In the genomic region with DNA sequence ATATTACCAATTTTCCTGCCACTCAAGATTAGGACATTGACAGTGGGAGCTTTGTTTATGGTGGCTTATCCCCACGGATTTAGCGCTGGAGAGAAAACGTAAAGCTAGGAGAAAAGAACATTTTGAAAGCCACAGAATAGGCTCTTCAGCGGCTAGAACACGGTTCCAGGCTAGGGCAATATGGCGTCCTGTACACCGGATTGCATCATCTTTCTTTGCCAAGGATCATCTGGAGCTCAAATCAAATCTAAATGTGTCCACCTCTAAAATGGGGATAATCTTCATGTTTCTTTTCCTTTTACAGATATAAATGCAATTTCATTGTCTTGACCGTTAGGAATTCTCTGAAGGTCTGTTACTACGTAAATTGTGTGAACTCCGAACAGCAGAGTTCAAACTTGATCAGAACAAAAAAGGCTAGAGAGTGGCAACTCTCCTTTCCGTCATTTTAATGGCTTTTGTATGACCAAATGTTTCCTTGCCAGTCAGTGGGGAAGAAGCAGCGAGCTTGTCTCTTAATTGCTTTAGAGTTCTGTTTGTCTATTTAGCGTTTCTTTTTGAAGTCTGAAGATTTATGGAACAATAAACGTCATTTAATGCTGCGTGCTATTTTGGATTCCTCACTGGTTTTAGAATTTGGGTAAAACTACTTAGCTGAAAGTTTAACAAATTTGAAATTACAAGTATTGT, we compare ENCODE assay signal across 20 cellular contexts. TPM values are rescaled to one million over a fixed set of nuclear protein-coding genes. Genes with fewer than 3 reads are reported as not detected.
DNase-seq lines count a peak whose midpoint lies in the region; TF ChIP-seq lines count a peak whose summit lies in the region.
"Had no signal": no experiment of that assay in that cellular context is flagged by ENCODE, and none has a peak within 500 bp of the region (broad histone marks: within the 10 kb centered on the region; RNA-seq: fewer than 3 reads in every experiment).

No MANE protein-coding gene starts in this region.

- no peak for TF ChIP-seq CTCF in HEK293 (tag by site-specific recombination; IDR thresholded peaks at IDR 0.05)
- TF ChIP-seq CTCF in osteoblast (IDR thresholded peaks at IDR 0.05; ENCODE audit: extremely low read depth, low read depth, low read length) = no peak
- no peak for TF ChIP-seq CTCF in WERI-Rb-1 (IDR thresholded peaks at IDR 0.05; ENCODE audit: low read depth, low read length)

- no peak overlapping the region for H3K4me2 ChIP-seq in osteoblast (ENCODE audit: insufficient read depth, low read length)
- H3K4me2 ChIP-seq: PC-9 had no signal

- POLR2A ChIA-PET in HEK293 (lab: Yijun Ruan, JAX) = interaction anchor here (0.6 kb wide), 1 partner anchor 535 kb away, joined by 3 read pairs; no protein-coding TSS in a partner anchor

- H3K27ac ChIP-seq in HEK293 (ENCODE audit: extremely low read depth, low read depth, low read length) (no peak overlapping the region), SK-N-MC (peak overlapping the region; percentile 0; the same call in 1 of the 2 replicates), osteoblast (ENCODE audit: low read depth, low read length) (no peak overlapping the region), WERI-Rb-1 (no peak overlapping the region)
- H3K27ac ChIP-seq: PC-9 had no signal

- H3K9me3 ChIP-seq in HEK293 (ENCODE audit: control insufficient read depth, insufficient read depth, low read depth, low read length) (no peaks in the 10 kb centered on the region), SK-N-MC (ENCODE audit: low read depth, low read length) (no peaks in the 10 kb centered on the region), iPS-15b (ENCODE audit: control insufficient read depth, insufficient read depth, low read length) (no peaks in the 10 kb centered on the region), osteoblast (ENCODE audit: low read depth, low read length) (no peaks in the 10 kb centered on the region), MG63 (no peaks in the 10 kb centered on the region), WERI-Rb-1 (ENCODE audit: severe bottlenecking) (no peaks in the 10 kb centered on the region)
- H3K9me3 ChIP-seq: ascending aorta, gastrocnemius medialis had no signal

- CTCF ChIA-PET in HEK293 (lab: Yijun Ruan, JAX) = no interaction called here

- peaks cover 13% of the 10 kb centered on the region for H4K20me1 ChIP-seq in osteoblast (ENCODE audit: insufficient read depth, low read length)

- H3K36me3 ChIP-seq in HEK293 (ENCODE audit: control insufficient read depth in 2 of 2, insufficient read depth in 1 of 2, low read length in 2 of 2) = no peaks in the 10 kb centered on the region
- no peaks in the 10 kb centered on the region for H3K36me3 ChIP-seq in SK-N-MC (ENCODE audit: insufficient read depth, low read length)
- H3K36me3 ChIP-seq in iPS-15b (ENCODE audit: control insufficient read depth, insufficient read depth, low read length) = no peaks in the 10 kb centered on the region
- H3K36me3 ChIP-seq in osteoblast (ENCODE audit: insufficient read depth, low read length) = no peaks in the 10 kb centered on the region
- H3K36me3 ChIP-seq in MG63 = no peaks in the 10 kb centered on the region
- H3K36me3 ChIP-seq in WERI-Rb-1 = no peaks in the 10 kb centered on the region
- H3K36me3 ChIP-seq: ascending aorta, gastrocnemius medialis had no signal

- H3K27me3 ChIP-seq in iPS-15b (ENCODE audit: control insufficient read depth, insufficient read depth, low read length) (peaks cover 18% of the 10 kb centered on the region), osteoblast (ENCODE audit: insufficient read depth, low read length) (no peaks in the 10 kb centered on the region), MG63 (no peaks in the 10 kb centered on the region), WERI-Rb-1 (ENCODE audit: insufficient read depth, low read depth, severe bottlenecking) (no peaks in the 10 kb centered on the region)
- H3K27me3 ChIP-seq: ascending aorta, gastrocnemius medialis had no signal

- no peak for DNase-seq in SK-N-MC (ENCODE audit: low read depth, low spot score)
- peak; percentile 66 for DNase-seq in osteoblast (ENCODE audit: insufficient read length, low spot score, missing footprints)
- no peak for DNase-seq in MG63
- no peak for DNase-seq in NAMALWA (ENCODE audit: low spot score)
- DNase-seq in WERI-Rb-1 = no peak
- DNase-seq: activated CD4-positive, alpha-beta memory T cell treated with anti-CD3 and anti-CD28 coated beads, Interleukin-2, amount 10 ng/mL, durations not matched to agents 7 days and 5 days; activated naive CD4-positive, alpha-beta T cell treated with anti-CD3 and anti-CD28 coated beads for 36 hours; cerebellar nuclear complex; DND-41; gastrocnemius medialis; HCEC 1CT; MM.1S; NCI-H1694 treated with DMSO at 0.1 percent for 48 hours; NCI-H774; PC-9; T-helper 2 cell; trophoblast cell had no signal

- no peak overlapping the region for H2AFZ ChIP-seq in osteoblast (ENCODE audit: low read length)
- H2AFZ ChIP-seq: PC-9 had no signal

- H3K79me2 ChIP-seq in osteoblast (ENCODE audit: insufficient read depth, low read length) = peaks cover 28% of the 10 kb centered on the region

- no peak overlapping the region for H3K4me3 ChIP-seq in HEK293 (ENCODE audit: low read depth, low read length)
- H3K4me3 ChIP-seq in SK-N-MC = no peak overlapping the region
- H3K4me3 ChIP-seq in iPS-15b (ENCODE audit: low read depth, low read length) = peak overlapping the region; percentile 68
- H3K4me3 ChIP-seq in osteoblast (ENCODE audit: insufficient read depth, low read length) = no peak overlapping the region
- H3K4me3 ChIP-seq in MG63 = no peak overlapping the region
- no peak overlapping the region for H3K4me3 ChIP-seq in WERI-Rb-1 (ENCODE audit: low read depth, low read length)
- H3K4me3 ChIP-seq: PC-9 had no signal

- H3K4me1 ChIP-seq in HEK293 (ENCODE audit: control insufficient read depth, insufficient read depth, low read length) (no peaks in the 10 kb centered on the region; the same call in 1 of the 2 replicates), iPS-15b (ENCODE audit: control insufficient read depth, insufficient read depth, low read length) (peaks cover 9% of the 10 kb centered on the region), osteoblast (ENCODE audit: insufficient read depth, low read length) (peaks cover 12% of the 10 kb centered on the region)

- H3K9ac ChIP-seq in SK-N-MC (ENCODE audit: insufficient read length) (no peak overlapping the region), iPS-15b (ENCODE audit: low read depth, low read length) (no peak overlapping the region)

TF ChIP-seq in HEK293, 187 proteins besides CTCF, POLR2A, EP300 and RAD21:
- peak; percentile 78; the same call in 1 of the 2 replicates for TF ChIP-seq TCF7L2 (IDR thresholded peaks at IDR 0.05; ENCODE audit: borderline replicate concordance, low read depth, low read length)
- TF ChIP-seq, protein P1, sequence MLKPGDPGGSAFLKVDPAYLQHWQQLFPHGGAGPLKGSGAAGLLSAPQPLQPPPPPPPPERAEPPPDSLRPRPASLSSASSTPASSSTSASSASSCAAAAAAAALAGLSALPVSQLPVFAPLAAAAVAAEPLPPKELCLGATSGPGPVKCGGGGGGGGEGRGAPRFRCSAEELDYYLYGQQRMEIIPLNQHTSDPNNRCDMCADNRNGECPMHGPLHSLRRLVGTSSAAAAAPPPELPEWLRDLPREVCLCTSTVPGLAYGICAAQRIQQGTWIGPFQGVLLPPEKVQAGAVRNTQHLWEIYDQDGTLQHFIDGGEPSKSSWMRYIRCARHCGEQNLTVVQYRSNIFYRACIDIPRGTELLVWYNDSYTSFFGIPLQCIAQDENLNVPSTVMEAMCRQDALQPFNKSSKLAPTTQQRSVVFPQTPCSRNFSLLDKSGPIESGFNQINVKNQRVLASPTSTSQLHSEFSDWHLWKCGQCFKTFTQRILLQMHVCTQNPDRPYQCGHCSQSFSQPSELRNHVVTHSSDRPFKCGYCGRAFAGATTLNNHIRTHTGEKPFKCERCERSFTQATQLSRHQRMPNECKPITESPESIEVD (tag by site-specific recombination; IDR thresholded peaks at IDR 0.05) = peak; percentile 83
- TF ChIP-seq, protein P2, sequence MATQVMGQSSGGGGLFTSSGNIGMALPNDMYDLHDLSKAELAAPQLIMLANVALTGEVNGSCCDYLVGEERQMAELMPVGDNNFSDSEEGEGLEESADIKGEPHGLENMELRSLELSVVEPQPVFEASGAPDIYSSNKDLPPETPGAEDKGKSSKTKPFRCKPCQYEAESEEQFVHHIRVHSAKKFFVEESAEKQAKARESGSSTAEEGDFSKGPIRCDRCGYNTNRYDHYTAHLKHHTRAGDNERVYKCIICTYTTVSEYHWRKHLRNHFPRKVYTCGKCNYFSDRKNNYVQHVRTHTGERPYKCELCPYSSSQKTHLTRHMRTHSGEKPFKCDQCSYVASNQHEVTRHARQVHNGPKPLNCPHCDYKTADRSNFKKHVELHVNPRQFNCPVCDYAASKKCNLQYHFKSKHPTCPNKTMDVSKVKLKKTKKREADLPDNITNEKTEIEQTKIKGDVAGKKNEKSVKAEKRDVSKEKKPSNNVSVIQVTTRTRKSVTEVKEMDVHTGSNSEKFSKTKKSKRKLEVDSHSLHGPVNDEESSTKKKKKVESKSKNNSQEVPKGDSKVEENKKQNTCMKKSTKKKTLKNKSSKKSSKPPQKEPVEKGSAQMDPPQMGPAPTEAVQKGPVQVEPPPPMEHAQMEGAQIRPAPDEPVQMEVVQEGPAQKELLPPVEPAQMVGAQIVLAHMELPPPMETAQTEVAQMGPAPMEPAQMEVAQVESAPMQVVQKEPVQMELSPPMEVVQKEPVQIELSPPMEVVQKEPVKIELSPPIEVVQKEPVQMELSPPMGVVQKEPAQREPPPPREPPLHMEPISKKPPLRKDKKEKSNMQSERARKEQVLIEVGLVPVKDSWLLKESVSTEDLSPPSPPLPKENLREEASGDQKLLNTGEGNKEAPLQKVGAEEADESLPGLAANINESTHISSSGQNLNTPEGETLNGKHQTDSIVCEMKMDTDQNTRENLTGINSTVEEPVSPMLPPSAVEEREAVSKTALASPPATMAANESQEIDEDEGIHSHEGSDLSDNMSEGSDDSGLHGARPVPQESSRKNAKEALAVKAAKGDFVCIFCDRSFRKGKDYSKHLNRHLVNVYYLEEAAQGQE (tag by site-specific recombination; IDR thresholded peaks at IDR 0.05) = no peak
- peak; percentile 55; the same call in 1 of the 2 replicates for TF ChIP-seq FEZF1 (tag by site-specific recombination; IDR thresholded peaks at IDR 0.05)
- no peak for TF ChIP-seq GLIS2 (tag by site-specific recombination; IDR thresholded peaks at IDR 0.05)

RNA-seq across cellular contexts. Expression of a gene that starts 2.6 kb away (rescaled TPM):
- total RNA-seq in osteoblast = 33.3 and 35.1 TPM in 2 replicates
- total RNA-seq in MG63 (2014; rRNA removed; shearing (Covaris generic); ENCODE audit: low replicate concordance) = 11.4 and 16.0 TPM in 2 replicates
